Comparison of ENCODE assay signal across 29 cellular contexts in the genomic region with DNA sequence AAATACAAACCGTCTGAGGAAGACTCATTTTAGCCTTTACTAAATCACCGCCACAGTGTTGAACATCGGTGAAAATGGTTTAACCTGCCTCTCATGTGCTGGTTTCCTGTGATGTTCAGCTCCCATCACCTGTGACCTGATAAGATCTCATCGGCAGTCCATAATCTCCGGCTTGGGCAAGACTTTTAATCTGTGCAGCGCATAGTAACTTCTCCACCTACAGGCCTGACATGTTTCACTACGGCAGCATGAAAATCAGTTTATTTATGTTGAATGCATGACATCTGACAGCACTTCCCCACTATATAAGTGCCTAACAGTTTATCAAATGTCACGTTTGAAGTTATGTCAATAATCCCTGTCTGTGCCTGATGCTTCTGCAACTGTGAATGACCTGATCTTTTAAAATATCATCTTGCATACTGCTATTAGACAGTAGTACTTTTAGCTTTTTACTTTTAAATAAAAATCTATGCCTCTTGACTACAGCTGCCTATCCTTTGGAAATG.
"Had no signal": no experiment of that assay in that cellular context is flagged by ENCODE, and none has a peak within 500 bp of the region (broad histone marks: within the 10 kb centered on the region; RNA-seq: fewer than 3 reads in every experiment).

No MANE protein-coding gene starts in this region.

- H3K36me3 ChIP-seq: left ventricle myocardium inferior, neutrophil, ovary, right atrium auricular region, right lobe of liver, tibial nerve, uterus had no signal

- H3K4me1 Mint-ChIP-seq: immature natural killer cell; naive B cell; natural killer cell; neural crest cell; stimulated activated memory B cell treated with anti-CD40 and anti-IgM and Interleukin-4, amounts not matched to agents 10 μg/mL and 1 μg/mL and 100 μg/mL, for 72 hours; stimulated activated naive CD8-positive, alpha-beta T cell treated with anti-CD3 and anti-CD28 coated beads, Interleukin-15, amount 100 ng/mL, for 72 hours had no signal

- H3K27me3 Mint-ChIP-seq: naive B cell; progenitor cell of endocrine pancreas; stimulated activated memory B cell treated with anti-CD40 and anti-IgM and Interleukin-4, amounts not matched to agents 10 μg/mL and 1 μg/mL and 100 μg/mL, for 72 hours; stimulated activated naive CD8-positive, alpha-beta T cell treated with anti-CD3 and anti-CD28 coated beads, Interleukin-15, amount 100 ng/mL, for 72 hours; type B pancreatic cell had no signal

- H3K36me3 Mint-ChIP-seq: mesothelial cell of epicardium; naive B cell; natural killer cell; stimulated activated memory B cell treated with anti-CD40 and anti-IgM and Interleukin-4, amounts not matched to agents 10 μg/mL and 1 μg/mL and 100 μg/mL, for 72 hours; type B pancreatic cell had no signal

- H3K27ac Mint-ChIP-seq: immature natural killer cell; mesothelial cell of epicardium; naive B cell; natural killer cell; progenitor cell of endocrine pancreas; stimulated activated memory B cell treated with anti-CD40 and anti-IgM and Interleukin-4, amounts not matched to agents 10 μg/mL and 1 μg/mL and 100 μg/mL, for 72 hours; stimulated activated naive CD8-positive, alpha-beta T cell treated with anti-CD3 and anti-CD28 coated beads, Interleukin-15, amount 100 ng/mL, for 72 hours; type B pancreatic cell had no signal

- H3K4me3 ChIP-seq: left ventricle myocardium inferior, lung, ovary, right atrium auricular region, right lobe of liver, smooth muscle cell, tibial nerve, uterus had no signal

- H3K27ac ChIP-seq: left ventricle myocardium inferior, neutrophil, ovary, right atrium auricular region, right lobe of liver, tibial nerve, uterus had no signal

- ATAC-seq: left colon; natural killer cell; right lobe of liver; stimulated activated memory B cell treated with anti-CD40 and anti-IgM and Interleukin-4, amounts not matched to agents 10 μg/mL and 1 μg/mL and 100 μg/mL, for 72 hours; stimulated activated naive CD8-positive, alpha-beta T cell treated with anti-CD3 and anti-CD28 coated beads, Interleukin-15, amount 100 ng/mL, for 72 hours had no signal

- H3K4me1 ChIP-seq: left ventricle myocardium inferior, right atrium auricular region, right lobe of liver, tibial nerve, uterus had no signal

- H3K27me3 ChIP-seq: neutrophil, ovary, right atrium auricular region, right lobe of liver, tibial nerve, uterus had no signal

- H3K4me2 ChIP-seq: smooth muscle cell had no signal

- H3K9me3 Mint-ChIP-seq: mesothelial cell of epicardium, neural crest cell, type B pancreatic cell had no signal

- H3K9me3 ChIP-seq: left ventricle myocardium inferior, neutrophil, right atrium auricular region, right lobe of liver, tibial nerve, uterus had no signal

- H3K4me3 Mint-ChIP-seq: immature natural killer cell; mesothelial cell of epicardium; naive B cell; natural killer cell; neural crest cell; stimulated activated memory B cell treated with anti-CD40 and anti-IgM and Interleukin-4, amounts not matched to agents 10 μg/mL and 1 μg/mL and 100 μg/mL, for 72 hours; stimulated activated naive CD8-positive, alpha-beta T cell treated with anti-CD3 and anti-CD28 coated beads, Interleukin-15, amount 100 ng/mL, for 72 hours; type B pancreatic cell had no signal

- DNase-seq: hypothalamus; immature natural killer cell; kidney; left colon; left ventricle myocardium inferior; mesendoderm; naive B cell; natural killer cell; occipital lobe; ovary; right lobe of liver; stimulated activated CD4-positive, alpha-beta T cell treated with anti-CD3 and anti-CD28 coated beads, Interleukin-1b, Interleukin-23, amount 100 ng/mL, for 48 hours; stimulated activated CD4-positive, alpha-beta T cell treated with anti-CD3 and anti-CD28 coated beads, Interleukin-2, amount 100 ng/mL, for 48 hours; stimulated activated CD4-positive, alpha-beta T cell treated with anti-CD3 and anti-CD28 coated beads, Interleukin-4, amount 100 ng/mL, for 4 hours; stimulated activated CD8-positive, alpha-beta memory T cell treated with anti-CD3 and anti-CD28 coated beads, Interleukin-4, amount 100 ng/mL, for 48 hours; stimulated activated naive CD4-positive, alpha-beta T cell treated with Interleukin-2 at 50 U/mL for 16 hours; stimulated activated naive CD8-positive, alpha-beta T cell treated with anti-CD3 and anti-CD28 coated beads, Interleukin-15, amount 100 ng/mL, for 72 hours; substantia nigra; uterus had no signal
